8 cellular contexts compared by ENCODE assay signal in genomic region chr4:185219551-185220344, GRCh38. TPM values are rescaled to one million over a fixed set of nuclear protein-coding genes. Genes with fewer than 3 reads are reported as not detected.
A peak's percentile ranks its signal among the peaks of the same experiment; 100 is the strongest.
DNase-seq lines count a peak whose midpoint lies in the region; ATAC-seq and TF ChIP-seq lines count a peak whose summit lies in the region.

No MANE protein-coding gene starts in this region.

- H3K27me3 Mint-ChIP-seq in brain = no peaks in the 10 kb centered on the region

- H3K9me3 Mint-ChIP-seq in brain = peaks cover 0 to 12% (median 0%) of the 10 kb centered on the region in 5 experiments

- H3K4me3 Mint-ChIP-seq in brain = peak overlapping the region in 3 of 5 experiments; percentile 56 to 78 (median 59)

- H3K4me1 Mint-ChIP-seq in brain = peaks cover 19% of the 10 kb centered on the region

- H3K27ac Mint-ChIP-seq in brain = peak overlapping the region; percentile 20 to 91 (median 80)

- peak; percentile 66 for ATAC-seq in GM19438 (IDR thresholded peaks at IDR 0.05; ENCODE audit: low read depth, unreplicated experiment)
- ATAC-seq in HG03439 (IDR thresholded peaks at IDR 0.05; ENCODE audit: unreplicated experiment) = peak; percentile 62

- peak; percentile 48 for DNase-seq in Ammon's horn (ENCODE audit: low spot score)
- DNase-seq in putamen (ENCODE audit: low spot score) = peak; percentile 49
- DNase-seq in effector CD4-positive, alpha-beta T cell = no peak
- no peak for DNase-seq in COR-L47 (lab: John Stamatoyannopoulos, UW)
- no peak for DNase-seq in LoVo (ENCODE audit: low spot score)

- peaks cover 28% of the 10 kb centered on the region for H3K36me3 Mint-ChIP-seq in brain

- TF ChIP-seq CTCF in brain (conservative IDR thresholded peaks at IDR 0.05) = no peak

RNA-seq across cellular contexts. Expression of gene SNX25, which starts 10.3 kb away (rescaled TPM):
- polyA plus RNA-seq in brain (ENCODE audit: insufficient read depth, low read depth, low replicate concordance) = 2.2 TPM

RNA-seq across cellular contexts. Expression of gene CFAP97, which starts 15.9 kb away (rescaled TPM):
- polyA plus RNA-seq in brain (ENCODE audit: insufficient read depth, low read depth, low replicate concordance) = 6.2 TPM

Comparison
In these comparisons a context has a peak if more than half of its experiments do, and no peak if none do; other contexts are left out.
1. DNase-seq: peak in Ammon's horn (single experiment) and putamen (single experiment); none in effector CD4-positive, alpha-beta T cell (single experiment), COR-L47 (single experiment) and LoVo (single experiment).